Comparison of ENCODE assay signal across 17 cellular contexts in the genomic region with DNA sequence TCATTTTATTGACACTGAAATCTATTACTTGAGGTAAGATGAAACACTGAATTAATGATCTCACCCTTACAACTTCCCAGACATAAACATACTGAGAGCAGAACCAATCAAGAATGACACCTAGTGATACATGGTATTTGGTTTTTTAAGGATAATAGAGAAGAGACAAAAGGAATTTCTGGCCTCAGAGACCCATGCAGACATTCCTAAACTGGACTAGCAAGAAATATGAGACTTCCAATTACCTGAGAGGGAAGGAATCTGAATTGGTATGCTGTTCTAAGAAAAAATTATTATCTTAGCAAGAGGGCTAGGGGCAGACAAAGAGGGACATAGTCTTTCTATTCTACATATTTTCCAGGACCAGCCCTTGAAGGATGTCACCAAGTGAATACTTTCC.
DNase-seq lines count a peak whose midpoint lies in the region; ATAC-seq and TF ChIP-seq lines count a peak whose summit lies in the region.
"Had no signal": no experiment of that assay in that cellular context is flagged by ENCODE, and none has a peak within 500 bp of the region (broad histone marks: within the 10 kb centered on the region; RNA-seq: fewer than 3 reads in every experiment).

No MANE protein-coding gene starts in this region.

- H3K27me3 ChIP-seq in SJCRH30 (no peaks in the 10 kb centered on the region), foreskin keratinocyte (no peaks in the 10 kb centered on the region)

- no peaks in the 10 kb centered on the region; the same call in 1 of the 2 replicates for H3K9me3 ChIP-seq in SJCRH30 (replicated peaks)

- H3K36me3 ChIP-seq in SJCRH30, result no peaks in the 10 kb centered on the region

- no peak for ATAC-seq in foreskin keratinocyte
- no peak for ATAC-seq in HG03571 (IDR thresholded peaks at IDR 0.05; ENCODE audit: unreplicated experiment)
- ATAC-seq: GM23338 had no signal

- no peak for TF ChIP-seq CTCF in foreskin keratinocyte (conservative IDR thresholded peaks at IDR 0.05)

- H3K27ac ChIP-seq in SJCRH30 (peak overlapping the region; percentile 37; the same call in 1 of the 2 replicates), foreskin keratinocyte (peak overlapping the region; percentile 3)
- H3K27ac ChIP-seq: KMS-11 had no signal

- DNase-seq in M059J (ENCODE audit: low read depth), result peak; percentile 5
- DNase-seq in SJCRH30, result no peak
- peak; percentile 37 to 71 for DNase-seq in foreskin keratinocyte
- peak; percentile 4 for DNase-seq in renal cortical epithelial cell (ENCODE audit: low read depth)
- no peak for DNase-seq in HCEC 1CT
- DNase-seq in NOMO-1 (lab: John Stamatoyannopoulos, UW; ENCODE audit: unreplicated experiment in 2 of 2), result no peak
- DNase-seq: ACHN; CD4-positive, alpha-beta T cell; DND-41; GF-D8; NCI-H1105 treated with DMSO at 0.1 percent for 48 hours; NCI-H187 treated with DMSO at 0.1 percent for 48 hours; NCI-H2171 treated with DMSO at 0.1 percent for 48 hours; NCI-H82 had no signal

- H3K4me1 ChIP-seq in SJCRH30, result peaks cover 5% of the 10 kb centered on the region; the same call in 1 of the 2 replicates
- peaks cover 4% of the 10 kb centered on the region for H3K4me1 ChIP-seq in foreskin keratinocyte

- H3K4me3 ChIP-seq in SJCRH30, result no peak overlapping the region
- H3K4me3 ChIP-seq: GM23338 had no signal

Comparison
In these comparisons a context has a peak if more than half of its experiments do, and no peak if none do; other contexts are left out.
1. DNase-seq: peak in M059J (single experiment), foreskin keratinocyte (2 of 2) and renal cortical epithelial cell (single experiment); none in SJCRH30 (0 of 2), HCEC 1CT (single experiment) and NOMO-1 (0 of 2).